Comparison of ENCODE assay signal across 1 cellular context in genomic region chr17:35973333-35974260, GRCh38.
TF ChIP-seq lines count a peak whose summit lies in the region.

No MANE protein-coding gene starts in this region.

TF ChIP-seq in endothelial cell of umbilical vein, 7 proteins besides CTCF, POLR2A, EP300 and RAD21:
- TF ChIP-seq MAX (IDR thresholded peaks at IDR 0.05; ENCODE audit: insufficient read depth, insufficient read length) (no peak), GATA2 (IDR thresholded peaks at IDR 0.05; ENCODE audit: insufficient read depth, insufficient read length, low read depth, low read length) (peak; percentile 35), MYC (IDR thresholded peaks at IDR 0.05; ENCODE audit: low read depth, low read length) (no peak), POLR2AphosphoS5 (IDR thresholded peaks at IDR 0.05; ENCODE audit: insufficient read depth, low read depth, low read length) (peak; percentile 79), JUN (IDR thresholded peaks at IDR 0.05; ENCODE audit: borderline replicate concordance, insufficient read depth, insufficient read length, low read depth) (no peak), FOS (IDR thresholded peaks at IDR 0.05; ENCODE audit: borderline replicate concordance, insufficient read depth, low read length) (peak; percentile 37), EZH2 (IDR thresholded peaks at IDR 0.05; ENCODE audit: borderline replicate concordance, low read depth, low read length, severe bottlenecking) (no peak)
TF ChIP-seq in endothelial cell of umbilical vein: peak in this region for 3.
